2 cellular contexts compared by ENCODE assay signal in genomic region chr1:16701189-16701588, GRCh38. TPM values are rescaled to one million over a fixed set of nuclear protein-coding genes. Genes with fewer than 3 reads are reported as not detected.
"Had no signal": no experiment of that assay in that cellular context is flagged by ENCODE, and none has a peak within 500 bp of the region (broad histone marks: within the 10 kb centered on the region; RNA-seq: fewer than 3 reads in every experiment).

No MANE protein-coding gene starts in this region.

RNA-seq across cellular contexts. Expression of gene RNU1-3, which starts 34.4 kb away (rescaled TPM):
- total RNA-seq: M059J had no signal
- polyA plus RNA-seq: IgD-negative memory B cell had no signal

RNA-seq across cellular contexts. Expression of gene RNU1-4, which starts 39.1 kb away (rescaled TPM):
- total RNA-seq: M059J had no signal
- polyA plus RNA-seq: IgD-negative memory B cell had no signal
